ENCODE assay signal across 1 cellular context in the genomic region with DNA sequence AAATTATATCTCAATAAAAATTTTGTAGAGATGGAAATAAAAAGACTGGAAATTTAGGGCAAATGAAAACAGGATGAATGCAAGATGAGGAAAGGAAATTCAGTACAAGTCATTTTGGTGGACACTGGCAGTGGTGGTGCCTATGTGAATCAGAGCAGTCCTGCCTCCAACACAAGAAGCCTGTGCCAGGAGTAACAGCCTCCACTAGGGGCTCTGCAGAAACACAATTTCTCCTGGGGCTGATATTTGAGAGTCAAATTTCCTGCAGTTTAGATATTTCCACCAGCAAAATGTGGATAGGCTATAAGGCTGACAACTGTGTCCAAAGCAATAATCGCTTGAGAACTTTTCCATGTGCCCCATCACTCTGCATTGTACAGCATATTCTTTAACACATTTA.
TF ChIP-seq lines count a peak whose summit lies in the region.

No MANE protein-coding gene starts in this region.

TF ChIP-seq in GM23338, 12 proteins besides CTCF, POLR2A, EP300 and RAD21 (continued from another document):
- TF ChIP-seq NANOG (IDR thresholded peaks at IDR 0.05; ENCODE audit: borderline replicate concordance) (no peak), EZH2phosphoT487 (IDR thresholded peaks at IDR 0.05; ENCODE audit: unreplicated experiment) (no peak), ZNF462 (CRISPR knock-in tag; IDR thresholded peaks at IDR 0.05) (no peak), STAT1 (IDR thresholded peaks at IDR 0.05; ENCODE audit: unreplicated experiment) (no peak), ZNF114 (CRISPR knock-in tag; IDR thresholded peaks at IDR 0.05) (no peak), CREB1 (CRISPR knock-in tag; IDR thresholded peaks at IDR 0.05; ENCODE audit: low read depth) (no peak), EZH2 (IDR thresholded peaks at IDR 0.05; ENCODE audit: low read depth, unreplicated experiment) (no peak)
- TF ChIP-seq, protein P1, sequence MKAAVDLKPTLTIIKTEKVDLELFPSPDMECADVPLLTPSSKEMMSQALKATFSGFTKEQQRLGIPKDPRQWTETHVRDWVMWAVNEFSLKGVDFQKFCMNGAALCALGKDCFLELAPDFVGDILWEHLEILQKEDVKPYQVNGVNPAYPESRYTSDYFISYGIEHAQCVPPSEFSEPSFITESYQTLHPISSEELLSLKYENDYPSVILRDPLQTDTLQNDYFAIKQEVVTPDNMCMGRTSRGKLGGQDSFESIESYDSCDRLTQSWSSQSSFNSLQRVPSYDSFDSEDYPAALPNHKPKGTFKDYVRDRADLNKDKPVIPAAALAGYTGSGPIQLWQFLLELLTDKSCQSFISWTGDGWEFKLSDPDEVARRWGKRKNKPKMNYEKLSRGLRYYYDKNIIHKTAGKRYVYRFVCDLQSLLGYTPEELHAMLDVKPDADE (IDR thresholded peaks at IDR 0.05) = no peak
